In genomic region chr9:6680797-6681146, GRCh38 we compare ENCODE assay signal across 8 cellular contexts. TPM values are rescaled to one million over a fixed set of nuclear protein-coding genes. Genes with fewer than 3 reads are reported as not detected.
DNase-seq lines count a peak whose midpoint lies in the region; ATAC-seq, FAIRE-seq and TF ChIP-seq lines count a peak whose summit lies in the region.

No MANE protein-coding gene starts in this region.

- peaks cover 4% of the 10 kb centered on the region for H3K4me1 ChIP-seq in mesenchymal stem cell (ENCODE audit: control insufficient read depth, insufficient read depth, low read depth, low read length)

- peak overlapping the region; percentile 100 for H3K27ac Mint-ChIP-seq in activated B cell treated with CpG ODN at 0.5 μM for 24 hours

- peak overlapping the region in 1 of 2 experiments; percentile 14 for H3K14ac ChIP-seq in mesenchymal stem cell (ENCODE audit: low read length in 2 of 2)

- POLR2A ChIA-PET in activated B cell treated with CpG ODN at 0.5 μM for 24 hours (lab: Charles Lee), result interaction anchor here (0.6 to 21.0 kb wide), 19 partner anchors 10 to 1098 kb away, joined by 3 to 853 read pairs (median 4); partner anchors contain the start of genes KDM4C and UHRF2

- no peaks in the 10 kb centered on the region for H3K9me3 ChIP-seq in mesenchymal stem cell (ENCODE audit: control insufficient read depth, low read length)

- DNase-seq in GDM1 (lab: John Stamatoyannopoulos, UW) (peak; percentile 76), activated B cell treated with CpG ODN at 0.5 μM for 24 hours (no peak), mesenchymal stem cell (peak; percentile 76), D721Med (ENCODE audit: insufficient read length, low spot score) (no peak)
- DNase-seq in effector CD4-positive, alpha-beta T cell, result peak; percentile 40
- peak; percentile 63 for DNase-seq in stimulated activated CD8-positive, alpha-beta memory T cell treated with anti-CD3 and anti-CD28 coated beads, Interleukin-7, amount 100 ng/mL, for 24 hours (ENCODE audit: low read depth)

- no peak for TF ChIP-seq RAD21 in Ishikawa (IDR thresholded peaks at IDR 0.05; ENCODE audit: low read depth)

- peak overlapping the region; percentile 97 for H3K9ac ChIP-seq in mesenchymal stem cell (ENCODE audit: low read length)

- H2BK120ac ChIP-seq in mesenchymal stem cell (ENCODE audit: low read depth, low read length), result peak overlapping the region; percentile 43

- peaks cover 40% of the 10 kb centered on the region for H3K4me1 Mint-ChIP-seq in activated B cell treated with CpG ODN at 0.5 μM for 24 hours

- no peak overlapping the region for H2BK12ac ChIP-seq in mesenchymal stem cell (ENCODE audit: low read length in 2 of 2)

- H3K79me1 ChIP-seq in mesenchymal stem cell (replicated peaks; ENCODE audit: low read length, poor library complexity, severe bottlenecking), result peaks cover 9% of the 10 kb centered on the region

- H3K27ac ChIP-seq in mesenchymal stem cell (ENCODE audit: low read length, poor library complexity, severe bottlenecking), result peak overlapping the region; percentile 85

- H3K27me3 Mint-ChIP-seq in activated B cell treated with CpG ODN at 0.5 μM for 24 hours, result no peaks in the 10 kb centered on the region

- H3K4me3 ChIP-seq in mesenchymal stem cell (ENCODE audit: insufficient read depth in 1 of 2, low read depth in 1 of 2, low read length in 2 of 2), result peak overlapping the region; percentile 86 to 93

- FAIRE-seq in D721Med (lab: Jason Lieb, UNC), result no peak

- WGBS in mesenchymal stem cell, result 2% methylated on average over 26 of the region's 26 CpGs

- H3K4me2 ChIP-seq in mesenchymal stem cell (ENCODE audit: low read length, poor library complexity, severe bottlenecking), result peak overlapping the region; percentile 74

- H3K4ac ChIP-seq in mesenchymal stem cell (ENCODE audit: low read depth in 1 of 2, low read length in 2 of 2), result peak overlapping the region in 1 of 2 experiments; percentile 57

- peak overlapping the region; percentile 80 for H2BK15ac ChIP-seq in mesenchymal stem cell (ENCODE audit: low read depth, poor library complexity, severe bottlenecking)

- H2AFZ ChIP-seq in mesenchymal stem cell (ENCODE audit: low read depth, low read length), result peak overlapping the region; percentile 49

- no peak overlapping the region for H3K23ac ChIP-seq in mesenchymal stem cell (ENCODE audit: low read length in 2 of 2)

- peak overlapping the region; percentile 61 for H2BK5ac ChIP-seq in mesenchymal stem cell (ENCODE audit: low read depth, low read length, poor library complexity, severe bottlenecking)

- H3K9me3 Mint-ChIP-seq in activated B cell treated with CpG ODN at 0.5 μM for 24 hours, result no peaks in the 10 kb centered on the region

- peak overlapping the region; percentile 93 for H4K8ac ChIP-seq in mesenchymal stem cell (ENCODE audit: low read length)

- H3K27me3 ChIP-seq in mesenchymal stem cell (ENCODE audit: control insufficient read depth in 1 of 2, insufficient read depth in 1 of 2, low read length in 2 of 2), result no peaks in the 10 kb centered on the region

- ATAC-seq in GM21529 (IDR thresholded peaks at IDR 0.05; ENCODE audit: unreplicated experiment) (peak; percentile 18), activated B cell treated with CpG ODN at 0.5 μM for 24 hours (ENCODE audit: low read depth) (peak; percentile 27)

- TF ChIP-seq CTCF in activated B cell treated with CpG ODN at 0.5 μM for 24 hours (IDR thresholded peaks at IDR 0.05) (no peak), D721Med (IDR thresholded peaks at IDR 0.05; ENCODE audit: insufficient read depth, missing control alignments) (no peak)

- CTCF ChIA-PET in activated B cell treated with CpG ODN at 0.5 μM for 24 hours (lab: Charles Lee), result interaction anchor here (0.9 to 2.9 kb wide), 2 partner anchors 13 to 96 kb away, joined by 3 to 10 read pairs; no protein-coding TSS in a partner anchor

- H3K4me3 Mint-ChIP-seq in activated B cell treated with CpG ODN at 0.5 μM for 24 hours, result peak overlapping the region; percentile 97

- peaks cover 16% of the 10 kb centered on the region for H3K36me3 Mint-ChIP-seq in activated B cell treated with CpG ODN at 0.5 μM for 24 hours (ENCODE audit: low read depth)

- peaks cover 0 to 7% of the 10 kb centered on the region in 2 experiments for H3K36me3 ChIP-seq in mesenchymal stem cell (ENCODE audit: control insufficient read depth in 1 of 2, insufficient read depth in 2 of 2, low read depth in 1 of 2, low read length in 2 of 2)

- H2AK5ac ChIP-seq in mesenchymal stem cell (ENCODE audit: low read length, severe bottlenecking), result no peak overlapping the region

- peak overlapping the region; percentile 46 to 55 for H3K18ac ChIP-seq in mesenchymal stem cell (ENCODE audit: low read depth in 1 of 2, low read length in 2 of 2)

- H4K91ac ChIP-seq in mesenchymal stem cell (ENCODE audit: low read length), result peak overlapping the region; percentile 88

- intact Hi-C loops in activated B cell treated with CpG ODN at 0.5 μM for 24 hours (cut with micrococcal nuclease), result loop anchor here (1.0 to 10.0 kb wide), 11 partner anchors 10 to 1886 kb away; partner anchors contain the start of genes GLDC, KDM4C, RCL1 and RIC1

- no peak for TF ChIP-seq EP300 in Ishikawa (IDR thresholded peaks at IDR 0.05; ENCODE audit: borderline replicate concordance)

TF ChIP-seq in Ishikawa, 13 proteins besides CTCF, POLR2A, EP300 and RAD21:
- TF ChIP-seq EGR1 (IDR thresholded peaks at IDR 0.05) (0 out of 2 replicates have a peak, but pooled peaks have one; percentile 5), ZBTB7A (IDR thresholded peaks at IDR 0.05; ENCODE audit: low read depth) (0 out of 2 replicates have a peak, but pooled peaks have one; percentile 25), CREB1 (IDR thresholded peaks at IDR 0.05; ENCODE audit: low read depth) (no peak)
TF ChIP-seq in Ishikawa: peak in this region for 2.

RNA-seq across cellular contexts. Expression of gene GLDC, which starts 35.2 kb away (rescaled TPM):
- total RNA-seq in activated B cell treated with CpG ODN at 0.5 μM for 24 hours, result 2.3 and 2.6 TPM in 2 replicates
- 0.28 TPM for polyA plus RNA-seq in mesenchymal stem cell (2013, experiment 1 of 2)
- polyA plus RNA-seq in mesenchymal stem cell (2013, experiment 2 of 2), result 0.45 TPM

Comparison
In these comparisons a context has a peak if more than half of its experiments do, and no peak if none do; other contexts are left out.
1. DNase-seq: peak in GDM1 (single experiment), effector CD4-positive, alpha-beta T cell (single experiment), mesenchymal stem cell (single experiment) and stimulated activated CD8-positive, alpha-beta memory T cell treated with anti-CD3 and anti-CD28 coated beads, Interleukin-7, amount 100 ng/mL, for 24 hours (single experiment); none in activated B cell treated with CpG ODN at 0.5 μM for 24 hours (single experiment) and D721Med (single experiment).